ENCODE assay signal across 13 cellular contexts in the genomic region with DNA sequence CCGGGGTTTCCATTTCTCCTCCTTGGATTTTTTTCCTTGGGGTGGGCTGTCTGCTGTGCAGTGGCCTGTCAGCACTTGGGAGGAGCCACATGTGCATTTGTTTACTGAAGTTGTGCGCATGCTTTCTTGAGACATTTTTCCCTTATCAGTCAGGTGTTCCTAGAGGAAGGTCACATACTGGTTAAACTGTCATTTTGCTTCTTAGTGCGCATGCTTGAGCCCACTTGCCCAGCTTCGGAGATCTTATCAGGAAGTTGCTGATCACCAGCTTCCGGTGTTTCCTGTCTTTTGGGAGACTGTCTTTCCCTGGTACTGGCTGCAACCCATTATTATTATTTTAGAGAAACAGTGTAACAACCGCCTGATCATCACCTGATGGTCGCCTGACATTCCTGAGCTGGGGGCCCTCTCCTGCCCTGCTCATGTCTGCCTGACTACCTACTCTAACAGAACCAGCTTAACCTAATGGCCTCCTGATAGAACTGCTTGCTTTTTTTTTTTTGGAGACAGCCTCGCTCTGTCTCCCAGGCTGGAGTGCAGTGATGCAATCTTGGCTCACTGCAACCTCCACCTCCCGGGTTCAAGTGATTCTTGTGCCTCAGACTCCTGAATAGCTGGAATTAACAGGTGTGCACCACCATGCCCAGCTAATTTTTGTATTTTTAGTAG. TPM values are rescaled to one million over a fixed set of nuclear protein-coding genes. Genes with fewer than 3 reads are reported as not detected.
A peak's percentile ranks its signal among the peaks of the same experiment; 100 is the strongest.
DNase-seq lines count a peak whose midpoint lies in the region; ATAC-seq and TF ChIP-seq lines count a peak whose summit lies in the region.
"Had no signal": no experiment of that assay in that cellular context is flagged by ENCODE, and none has a peak within 500 bp of the region (broad histone marks: within the 10 kb centered on the region; RNA-seq: fewer than 3 reads in every experiment).

No MANE protein-coding gene starts in this region.

- DNase-seq in A673 (ENCODE audit: low spot score) (peak; percentile 80), GF-D8 (lab: John Stamatoyannopoulos, UW) (peak; percentile 97), UCSD-AML1 (lab: John Stamatoyannopoulos, UW; ENCODE audit: unreplicated experiment) (peak; percentile 24), erythroblast (lab: John Stamatoyannopoulos, UW) (peak; percentile 28 to 30), NCI-H510A treated with DMSO at 0.1 percent for 48 hours (lab: John Stamatoyannopoulos, UW) (no peak), caudate nucleus (lab: John Stamatoyannopoulos, UW) (no peak), GDM1 (lab: John Stamatoyannopoulos, UW) (no peak)
- DNase-seq: activated gamma-delta T cell treated with Interleukin-2 at 50 U/mL for 16 hours; NCI-H1092 treated with DMSO at 0.1 percent for 48 hours; NK-92 treated with Interleukin-12 subunit alpha and Interleukin-12 subunit beta, amount 100 ng/mL, for 24 hours; spleen had no signal

- POLR2A ChIA-PET in A673 (lab: Charles Lee; ENCODE audit: low non-redundant PET) = interaction anchor here (0.7 kb wide), 1 partner anchor 133 kb away, joined by 5 read pairs; no protein-coding TSS in a partner anchor

- peaks cover 21% of the 10 kb centered on the region for H3K4me1 ChIP-seq in A673 (ENCODE audit: insufficient read depth, low read length, poor library complexity, severe bottlenecking)

- H3K27ac ChIP-seq in A673 (ENCODE audit: low read depth, low read length, poor library complexity, severe bottlenecking) (peak overlapping the region; percentile 67), caudate nucleus (ENCODE audit: low read depth, low read length) (no peak overlapping the region)
- H3K27ac ChIP-seq: spleen had no signal

- BruUV-seq in A673 (replicated peaks; lab: Mats Ljungman, UMichigan) = no TSS peak

- CTCF ChIA-PET in A673 (lab: Charles Lee) = no interaction called here

- no peak for TF ChIP-seq POLR2A in erythroblast (IDR thresholded peaks at IDR 0.05; ENCODE audit: low read length)

- TF ChIP-seq CTCF in A673 (conservative IDR thresholded peaks at IDR 0.05; ENCODE audit: low read depth, low read length) = no peak

- no peaks in the 10 kb centered on the region for H3K36me3 ChIP-seq in A673 (ENCODE audit: insufficient read depth, low read length, poor library complexity, severe bottlenecking)
- H3K36me3 ChIP-seq: spleen had no signal

- ATAC-seq in HG03175 (IDR thresholded peaks at IDR 0.05; ENCODE audit: unreplicated experiment) = no peak

- intact Hi-C loops in A673 (cut with micrococcal nuclease; ENCODE audit: unreplicated experiment) = no loop called here

- H3K4me3 ChIP-seq in A673 (ENCODE audit: low read depth, low read length, poor library complexity, severe bottlenecking) = no peak overlapping the region

- no peaks in the 10 kb centered on the region for H3K9me3 ChIP-seq in A673 (ENCODE audit: low read depth, low read length, poor library complexity, severe bottlenecking)
- H3K9me3 ChIP-seq: spleen had no signal

- no peaks in the 10 kb centered on the region for H3K27me3 ChIP-seq in A673 (replicated peaks; ENCODE audit: insufficient read depth, low read depth, low read length, poor library complexity)
- H3K27me3 ChIP-seq: spleen had no signal

RNA-seq across cellular contexts. Expression of a gene that starts 0.4 kb away (rescaled TPM):
- 0.09 and 0.11 TPM in 2 replicates for total RNA-seq in A673 (2021)
- total RNA-seq: B cell had no signal

RNA-seq across cellular contexts. Expression of a gene that starts 18.3 kb away (rescaled TPM):
- total RNA-seq in A673 (2021) = 16.8 and 18.9 TPM in 2 replicates

Comparison
In these comparisons a context has a peak if more than half of its experiments do, and no peak if none do; other contexts are left out.
1. DNase-seq: peak in A673 (single experiment), GF-D8 (single experiment), UCSD-AML1 (single experiment) and erythroblast (2 of 2); none in NCI-H510A treated with DMSO at 0.1 percent for 48 hours (single experiment), caudate nucleus (0 of 61) and GDM1 (single experiment).